Comparison of ENCODE assay signal across 14 cellular contexts in the genomic region with DNA sequence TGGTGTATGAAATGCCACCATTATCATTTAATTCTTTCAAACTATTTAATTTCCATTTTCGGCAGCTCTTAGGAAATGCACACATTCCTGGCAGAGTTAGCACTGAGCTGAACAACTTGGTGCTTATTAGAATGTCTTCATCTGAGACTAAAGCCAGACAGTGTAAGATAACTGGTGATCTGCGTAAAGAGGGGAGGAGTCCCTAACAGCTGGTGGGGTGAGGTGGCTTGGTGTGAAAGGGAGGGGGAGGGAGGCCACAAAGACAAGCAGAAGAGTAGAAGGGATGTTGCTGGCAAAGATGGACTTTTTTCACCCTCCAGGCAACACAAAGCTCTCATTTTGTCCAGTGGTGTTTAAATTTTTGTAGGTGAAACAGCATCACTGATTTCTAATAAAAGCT.
A peak's percentile ranks its signal among the peaks of the same experiment; 100 is the strongest.
DNase-seq lines count a peak whose midpoint lies in the region; ATAC-seq, FAIRE-seq and TF ChIP-seq lines count a peak whose summit lies in the region.
"Had no signal": no experiment of that assay in that cellular context is flagged by ENCODE, and none has a peak within 500 bp of the region (broad histone marks: within the 10 kb centered on the region; RNA-seq: fewer than 3 reads in every experiment).

No MANE protein-coding gene starts in this region.

- DNase-seq in SK-N-SH (peak; percentile 15), fibroblast of the aortic adventitia (ENCODE audit: low read depth) (peak; percentile 34), urothelium cell line (ENCODE audit: low spot score) (no peak), D341Med (ENCODE audit: low spot score) (no peak), GM13977 (ENCODE audit: low spot score) (no peak), cerebellar cortex (ENCODE audit: low spot score) (no peak)
- DNase-seq: amniotic stem cell, foreskin melanocyte, naive B cell, NCI-H1436, SHP77 had no signal

- H2AFZ ChIP-seq in SK-N-SH (ENCODE audit: low read depth), result no peak overlapping the region

- no peak for TF ChIP-seq CTCF in SK-N-SH (IDR thresholded peaks at IDR 0.05)
- TF ChIP-seq CTCF in fibroblast of the aortic adventitia (IDR thresholded peaks at IDR 0.05; ENCODE audit: insufficient read depth, low read length), result no peak
- no peak for TF ChIP-seq CTCF in GM13977 (IDR thresholded peaks at IDR 0.05; ENCODE audit: extremely low read depth, insufficient read depth, missing control alignments)

- H3K4me1 ChIP-seq in SK-N-SH (ENCODE audit: control insufficient read depth in 1 of 2, insufficient read depth in 2 of 2, low read depth in 1 of 2, low read length in 1 of 2) (peaks cover 0 to 11% of the 10 kb centered on the region in 2 experiments; a peak in 2 of 4 replicates), muscle layer of colon (ENCODE audit: insufficient read depth, low read length) (peaks cover 60% of the 10 kb centered on the region)

- POLR2A ChIA-PET in SK-N-SH (lab: Yijun Ruan, JAX), result interaction anchor here (0.7 kb wide), 1 partner anchor 41 kb away, joined by 3 read pairs; no protein-coding TSS in a partner anchor

- H3K9ac ChIP-seq in SK-N-SH (no peak overlapping the region), muscle layer of colon (ENCODE audit: low read length) (peak overlapping the region; percentile 26)

- FAIRE-seq in urothelium cell line (lab: Jason Lieb, UNC), result peak; percentile 76

- no peaks in the 10 kb centered on the region for H3K27me3 ChIP-seq in SK-N-SH (ENCODE audit: insufficient read depth)
- no peaks in the 10 kb centered on the region for H3K27me3 ChIP-seq in muscle layer of colon (ENCODE audit: control insufficient read depth in 1 of 2, insufficient read depth in 2 of 2, low read length in 2 of 2)
- H3K27me3 ChIP-seq: tibial nerve had no signal

- H3K9me2 ChIP-seq in SK-N-SH, result no peaks in the 10 kb centered on the region

- no peaks in the 10 kb centered on the region for H3F3A ChIP-seq in SK-N-SH (replicated peaks; ENCODE audit: insufficient read depth)

- H3K79me2 ChIP-seq in SK-N-SH (ENCODE audit: insufficient read depth), result no peaks in the 10 kb centered on the region

- CTCF ChIA-PET in SK-N-SH (lab: Yijun Ruan, JAX), result interaction anchor here (0.9 to 9.6 kb wide), 5 partner anchors 8 to 170 kb away, joined by 3 to 95 read pairs (median 5); no protein-coding TSS in a partner anchor

- H3K4me3 ChIP-seq in SK-N-SH (ENCODE audit: low read depth in 2 of 2, low read length in 1 of 2) (no peak overlapping the region), fibroblast of the aortic adventitia (ENCODE audit: low read depth, low read length) (no peak overlapping the region), muscle layer of colon (ENCODE audit: low read depth in 1 of 2, low read length in 2 of 2) (peak overlapping the region in 1 of 2 donors; percentile 5)
- H3K4me3 ChIP-seq: tibial nerve had no signal

- peak overlapping the region in 1 of 2 experiments; percentile 16; a peak in 1 of 4 replicates for H3K27ac ChIP-seq in SK-N-SH (ENCODE audit: low read depth in 2 of 2, low read length in 1 of 2)
- peak overlapping the region; percentile 65 for H3K27ac ChIP-seq in muscle layer of colon (ENCODE audit: low read depth, low read length)
- H3K27ac ChIP-seq: tibial nerve had no signal

- H3K9me3 ChIP-seq in SK-N-SH (no peaks in the 10 kb centered on the region), muscle layer of colon (ENCODE audit: low read length) (no peaks in the 10 kb centered on the region)
- H3K9me3 ChIP-seq: tibial nerve had no signal

- no peaks in the 10 kb centered on the region for H4K20me1 ChIP-seq in SK-N-SH (ENCODE audit: insufficient read depth)

- no peak overlapping the region for H3K4me2 ChIP-seq in SK-N-SH

- ATAC-seq in SK-N-SH treated with all-trans-retinoic acid at 6 μM for 48 hours, result no peak

- in situ Hi-C loops in GM13977 (cut with MboI; ENCODE audit: low pct_unique_long_range_greater_than_20kb, low sequenced_read_pairs, unreplicated experiment), result no loop called here

- WGBS in SK-N-SH (ENCODE audit: low lambda C conversion rate), result 80% methylated on average over 2 of the region's 2 CpGs

- no peak for TF ChIP-seq RAD21 in SK-N-SH (IDR thresholded peaks at IDR 0.05; ENCODE audit: low read length)

- H3K36me3 ChIP-seq in SK-N-SH (replicated peaks in 1 of 2; ENCODE audit: control insufficient read depth in 1 of 2, insufficient read depth in 2 of 2, low read length in 1 of 2) (no peaks in the 10 kb centered on the region), muscle layer of colon (ENCODE audit: insufficient read depth, low read length) (no peaks in the 10 kb centered on the region)
- H3K36me3 ChIP-seq: tibial nerve had no signal

- TF ChIP-seq EP300 in SK-N-SH (IDR thresholded peaks at IDR 0.05; ENCODE audit: borderline replicate concordance in 1 of 2, low read depth in 1 of 2, low read length in 1 of 2), result no peak

TF ChIP-seq in SK-N-SH, 30 proteins besides CTCF, POLR2A, EP300 and RAD21:
- TF ChIP-seq FOXJ3 (CRISPR knock-in tag; IDR thresholded peaks at IDR 0.05), result no peak
- TF ChIP-seq NRF1 (IDR thresholded peaks at IDR 0.05; ENCODE audit: low read depth, low read length), result no peak

TF ChIP-seq in SK-N-SH treated with all-trans-retinoic acid at 6 μM for 48 hours, 23 proteins besides CTCF, POLR2A, EP300 and RAD21:
- TF ChIP-seq ARNTL (CRISPR knock-in tag; IDR thresholded peaks at IDR 0.05; ENCODE audit: borderline replicate concordance, low read depth) (no peak), CSRNP3 (CRISPR knock-in tag; IDR thresholded peaks at IDR 0.05) (no peak), ISL1 (CRISPR knock-in tag; IDR thresholded peaks at IDR 0.05) (no peak), BACH2 (CRISPR knock-in tag; IDR thresholded peaks at IDR 0.05; ENCODE audit: borderline replicate concordance) (no peak), ZFP3 (CRISPR knock-in tag; IDR thresholded peaks at IDR 0.05) (no peak), OSR1 (CRISPR knock-in tag; IDR thresholded peaks at IDR 0.05) (no peak), ZNF70 (CRISPR knock-in tag; IDR thresholded peaks at IDR 0.05) (no peak), RARB (CRISPR knock-in tag; IDR thresholded peaks at IDR 0.05) (no peak), ZNF565 (CRISPR knock-in tag; conservative IDR thresholded peaks at IDR 0.05; ENCODE audit: low read depth) (no peak), TCF4 (CRISPR knock-in tag; IDR thresholded peaks at IDR 0.05; ENCODE audit: borderline replicate concordance) (no peak), GLIS3 (CRISPR knock-in tag; IDR thresholded peaks at IDR 0.05) (no peak), TOX (CRISPR knock-in tag; IDR thresholded peaks at IDR 0.05; ENCODE audit: borderline replicate concordance) (no peak), ZFP30 (CRISPR knock-in tag; IDR thresholded peaks at IDR 0.05) (no peak), PPARA (CRISPR knock-in tag; IDR thresholded peaks at IDR 0.05; ENCODE audit: borderline replicate concordance) (no peak)
- TF ChIP-seq, protein P1, sequence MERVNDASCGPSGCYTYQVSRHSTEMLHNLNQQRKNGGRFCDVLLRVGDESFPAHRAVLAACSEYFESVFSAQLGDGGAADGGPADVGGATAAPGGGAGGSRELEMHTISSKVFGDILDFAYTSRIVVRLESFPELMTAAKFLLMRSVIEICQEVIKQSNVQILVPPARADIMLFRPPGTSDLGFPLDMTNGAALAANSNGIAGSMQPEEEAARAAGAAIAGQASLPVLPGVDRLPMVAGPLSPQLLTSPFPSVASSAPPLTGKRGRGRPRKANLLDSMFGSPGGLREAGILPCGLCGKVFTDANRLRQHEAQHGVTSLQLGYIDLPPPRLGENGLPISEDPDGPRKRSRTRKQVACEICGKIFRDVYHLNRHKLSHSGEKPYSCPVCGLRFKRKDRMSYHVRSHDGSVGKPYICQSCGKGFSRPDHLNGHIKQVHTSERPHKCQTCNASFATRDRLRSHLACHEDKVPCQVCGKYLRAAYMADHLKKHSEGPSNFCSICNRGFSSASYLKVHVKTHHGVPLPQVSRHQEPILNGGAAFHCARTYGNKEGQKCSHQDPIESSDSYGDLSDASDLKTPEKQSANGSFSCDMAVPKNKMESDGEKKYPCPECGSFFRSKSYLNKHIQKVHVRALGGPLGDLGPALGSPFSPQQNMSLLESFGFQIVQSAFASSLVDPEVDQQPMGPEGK (CRISPR knock-in tag; IDR thresholded peaks at IDR 0.05; ENCODE audit: borderline replicate concordance), result no peak
- TF ChIP-seq, protein P2, sequence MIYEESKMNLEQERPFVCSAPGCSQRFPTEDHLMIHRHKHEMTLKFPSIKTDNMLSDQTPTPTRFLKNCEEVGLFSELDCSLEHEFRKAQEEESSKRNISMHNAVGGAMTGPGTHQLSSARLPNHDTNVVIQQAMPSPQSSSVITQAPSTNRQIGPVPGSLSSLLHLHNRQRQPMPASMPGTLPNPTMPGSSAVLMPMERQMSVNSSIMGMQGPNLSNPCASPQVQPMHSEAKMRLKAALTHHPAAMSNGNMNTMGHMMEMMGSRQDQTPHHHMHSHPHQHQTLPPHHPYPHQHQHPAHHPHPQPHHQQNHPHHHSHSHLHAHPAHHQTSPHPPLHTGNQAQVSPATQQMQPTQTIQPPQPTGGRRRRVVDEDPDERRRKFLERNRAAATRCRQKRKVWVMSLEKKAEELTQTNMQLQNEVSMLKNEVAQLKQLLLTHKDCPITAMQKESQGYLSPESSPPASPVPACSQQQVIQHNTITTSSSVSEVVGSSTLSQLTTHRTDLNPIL (CRISPR knock-in tag; IDR thresholded peaks at IDR 0.05; ENCODE audit: low read depth), result no peak

Comparison
In these comparisons a context has a peak if more than half of its experiments do, and no peak if none do; other contexts are left out.
1. DNase-seq: peak in SK-N-SH (single experiment) and fibroblast of the aortic adventitia (single experiment); none in urothelium cell line (single experiment), D341Med (single experiment), GM13977 (single experiment) and cerebellar cortex (single experiment).